Comparison of ENCODE assay signal across 9 cellular contexts in genomic region chr17:14070344-14071007, GRCh38. TPM values are rescaled to one million over a fixed set of nuclear protein-coding genes. Genes with fewer than 3 reads are reported as not detected.
DNase-seq lines count a peak whose midpoint lies in the region; ATAC-seq, FAIRE-seq and TF ChIP-seq lines count a peak whose summit lies in the region.
"Had no signal": no experiment of that assay in that cellular context is flagged by ENCODE, and none has a peak within 500 bp of the region (broad histone marks: within the 10 kb centered on the region; RNA-seq: fewer than 3 reads in every experiment).

No MANE protein-coding gene starts in this region.

- peak overlapping the region; percentile 96 for H3K4me2 ChIP-seq in GM23338

- H3K27ac Mint-ChIP-seq in GM23338 (no peak overlapping the region), T-helper 17 cell (peak overlapping the region; percentile 96), glutamatergic neuron (ENCODE audit: unreplicated experiment) (no peak overlapping the region)

- H3K27ac ChIP-seq in GM23338 (ENCODE audit: low read depth) = no peak overlapping the region

- no peak for ATAC-seq in GM23338
- ATAC-seq in T-helper 17 cell = no peak
- no peak for ATAC-seq in GM18909 (IDR thresholded peaks at IDR 0.05; ENCODE audit: poor library complexity, unreplicated experiment)
- no peak for ATAC-seq in HG02623 (IDR thresholded peaks at IDR 0.05; ENCODE audit: unreplicated experiment)

- FAIRE-seq in HTR-8/SVneo (lab: Jason Lieb, UNC) = no peak

- no peaks in the 10 kb centered on the region for H3K9me3 ChIP-seq in T-helper 17 cell (ENCODE audit: control insufficient read depth, low read length, poor library complexity, severe bottlenecking)

- H3K27me3 Mint-ChIP-seq in GM23338 (ENCODE audit: insufficient read depth, low read depth, poor library complexity) (peaks cover 5% of the 10 kb centered on the region), T-helper 17 cell (no peaks in the 10 kb centered on the region), glutamatergic neuron (ENCODE audit: unreplicated experiment) (no peaks in the 10 kb centered on the region)

- H3K9me3 Mint-ChIP-seq in GM23338 = peaks cover 11% of the 10 kb centered on the region
- H3K9me3 Mint-ChIP-seq in glutamatergic neuron (ENCODE audit: unreplicated experiment) = no peaks in the 10 kb centered on the region

- H3K79me2 ChIP-seq in GM23338 (replicated peaks; ENCODE audit: insufficient read depth) = peaks cover 72% of the 10 kb centered on the region

- no peak overlapping the region for H2AFZ ChIP-seq in GM23338

- DNase-seq in GM23338 (ENCODE audit: low spot score) (no peak), T-helper 17 cell (no peak), glutamatergic neuron (no peak), skeletal muscle cell (ENCODE audit: low read depth) (no peak), NCI-H524 treated with DMSO at 0.1 percent for 48 hours (lab: John Stamatoyannopoulos, UW) (no peak), HTR-8/SVneo (ENCODE audit: insufficient read length, low spot score) (no peak)
- DNase-seq: NCI-H1417 had no signal

- peaks cover 9% of the 10 kb centered on the region for H3K4me1 ChIP-seq in GM23338 (ENCODE audit: insufficient read depth)

- TF ChIP-seq CTCF in GM23338 (conservative IDR thresholded peaks at IDR 0.05; ENCODE audit: low read depth in 2 of 2) (no peak), glutamatergic neuron (IDR thresholded peaks at IDR 0.05; ENCODE audit: partially characterized antibody, unreplicated experiment) (no peak)

- H3K36me3 Mint-ChIP-seq in GM23338 (ENCODE audit: low read depth) (peaks cover 18% of the 10 kb centered on the region), T-helper 17 cell (ENCODE audit: low read depth) (peaks cover 4% of the 10 kb centered on the region), glutamatergic neuron (ENCODE audit: unreplicated experiment) (no peaks in the 10 kb centered on the region)

- H3F3A ChIP-seq in GM23338 (replicated peaks; ENCODE audit: low read depth) = no peaks in the 10 kb centered on the region

- H3K36me3 ChIP-seq in GM23338 (ENCODE audit: insufficient read depth) = peaks cover 13% of the 10 kb centered on the region; the same call in 1 of the 2 replicates

- peak overlapping the region; percentile 100 for H3K4me3 ChIP-seq in GM23338
- peak overlapping the region; percentile 91 for H3K4me3 ChIP-seq in skeletal muscle cell (ENCODE audit: low read depth, low read length)

- H4K20me1 ChIP-seq in GM23338 (replicated peaks; ENCODE audit: insufficient read depth) = peaks cover 17% of the 10 kb centered on the region

- no peaks in the 10 kb centered on the region for H3K9me2 ChIP-seq in GM23338 (ENCODE audit: insufficient read depth)

- H3K27me3 ChIP-seq in GM23338 (ENCODE audit: insufficient read depth) = no peaks in the 10 kb centered on the region

- H3K4me1 Mint-ChIP-seq in GM23338 (peaks cover 12% of the 10 kb centered on the region), T-helper 17 cell (peaks cover 30% of the 10 kb centered on the region), glutamatergic neuron (ENCODE audit: low read depth, unreplicated experiment) (peaks cover 9% of the 10 kb centered on the region)

- H3K4me3 Mint-ChIP-seq in GM23338 (peak overlapping the region; percentile 99), T-helper 17 cell (peak overlapping the region; percentile 98), glutamatergic neuron (ENCODE audit: unreplicated experiment) (peak overlapping the region; percentile 96)

TF ChIP-seq in GM23338, 12 proteins besides CTCF, POLR2A, EP300 and RAD21:
- TF ChIP-seq NANOG (IDR thresholded peaks at IDR 0.05; ENCODE audit: borderline replicate concordance) (no peak), POLR2AphosphoS5 (IDR thresholded peaks at IDR 0.05; ENCODE audit: low read depth) (no peak), STAT1 (IDR thresholded peaks at IDR 0.05; ENCODE audit: unreplicated experiment) (no peak), ETS1 (IDR thresholded peaks at IDR 0.05) (no peak), JUNB (IDR thresholded peaks at IDR 0.05; ENCODE audit: unreplicated experiment) (no peak), ZNF331 (CRISPR knock-in tag; IDR thresholded peaks at IDR 0.05; ENCODE audit: low read depth) (no peak), CREB1 (CRISPR knock-in tag; IDR thresholded peaks at IDR 0.05; ENCODE audit: low read depth) (no peak), ZNF114 (CRISPR knock-in tag; IDR thresholded peaks at IDR 0.05) (no peak), EZH2 (IDR thresholded peaks at IDR 0.05; ENCODE audit: low read depth, unreplicated experiment) (no peak)
- TF ChIP-seq, protein P1, sequence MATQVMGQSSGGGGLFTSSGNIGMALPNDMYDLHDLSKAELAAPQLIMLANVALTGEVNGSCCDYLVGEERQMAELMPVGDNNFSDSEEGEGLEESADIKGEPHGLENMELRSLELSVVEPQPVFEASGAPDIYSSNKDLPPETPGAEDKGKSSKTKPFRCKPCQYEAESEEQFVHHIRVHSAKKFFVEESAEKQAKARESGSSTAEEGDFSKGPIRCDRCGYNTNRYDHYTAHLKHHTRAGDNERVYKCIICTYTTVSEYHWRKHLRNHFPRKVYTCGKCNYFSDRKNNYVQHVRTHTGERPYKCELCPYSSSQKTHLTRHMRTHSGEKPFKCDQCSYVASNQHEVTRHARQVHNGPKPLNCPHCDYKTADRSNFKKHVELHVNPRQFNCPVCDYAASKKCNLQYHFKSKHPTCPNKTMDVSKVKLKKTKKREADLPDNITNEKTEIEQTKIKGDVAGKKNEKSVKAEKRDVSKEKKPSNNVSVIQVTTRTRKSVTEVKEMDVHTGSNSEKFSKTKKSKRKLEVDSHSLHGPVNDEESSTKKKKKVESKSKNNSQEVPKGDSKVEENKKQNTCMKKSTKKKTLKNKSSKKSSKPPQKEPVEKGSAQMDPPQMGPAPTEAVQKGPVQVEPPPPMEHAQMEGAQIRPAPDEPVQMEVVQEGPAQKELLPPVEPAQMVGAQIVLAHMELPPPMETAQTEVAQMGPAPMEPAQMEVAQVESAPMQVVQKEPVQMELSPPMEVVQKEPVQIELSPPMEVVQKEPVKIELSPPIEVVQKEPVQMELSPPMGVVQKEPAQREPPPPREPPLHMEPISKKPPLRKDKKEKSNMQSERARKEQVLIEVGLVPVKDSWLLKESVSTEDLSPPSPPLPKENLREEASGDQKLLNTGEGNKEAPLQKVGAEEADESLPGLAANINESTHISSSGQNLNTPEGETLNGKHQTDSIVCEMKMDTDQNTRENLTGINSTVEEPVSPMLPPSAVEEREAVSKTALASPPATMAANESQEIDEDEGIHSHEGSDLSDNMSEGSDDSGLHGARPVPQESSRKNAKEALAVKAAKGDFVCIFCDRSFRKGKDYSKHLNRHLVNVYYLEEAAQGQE (IDR thresholded peaks at IDR 0.05; ENCODE audit: unreplicated experiment) = no peak

RNA-seq across cellular contexts. Expression of gene COX10, which starts 1.2 kb away (rescaled TPM):
- 29.9 and 46.6 TPM in 2 replicates for total RNA-seq in GM23338 (2014; rRNA removed; shearing (Covaris generic))
- polyA plus RNA-seq in GM23338 (2016; fragmentation: Nextera tagmentation; extraction: Ambion mirVana) = 23.2 and 25.7 TPM in 2 replicates
- total RNA-seq in T-helper 17 cell = 10 to 100 TPM; 16.9 to 19.6 TPM
- 18.7 TPM for total RNA-seq in glutamatergic neuron (ENCODE audit: unreplicated experiment)
